ENCODE assay signal across 8 cellular contexts in genomic region chrX:34943235-34943634, GRCh38. TPM values are rescaled to one million over a fixed set of nuclear protein-coding genes. Genes with fewer than 3 reads are reported as not detected.
"Had no signal": no experiment of that assay in that cellular context is flagged by ENCODE, and none has a peak within 500 bp of the region (broad histone marks: within the 10 kb centered on the region; RNA-seq: fewer than 3 reads in every experiment).

No MANE protein-coding gene starts in this region.

- H3K27ac Mint-ChIP-seq: IgD-negative memory B cell had no signal

- ATAC-seq: HepG2, K562 had no signal

- H3K27ac ChIP-seq: HL-60 had no signal

- H3K4me3 Mint-ChIP-seq: IgD-negative memory B cell had no signal

- H3K4me1 Mint-ChIP-seq: IgD-negative memory B cell had no signal

- H3K36me3 Mint-ChIP-seq: IgD-negative memory B cell had no signal

- H3K27me3 Mint-ChIP-seq: IgD-negative memory B cell had no signal

- DNase-seq: IMR-90 had no signal

- FAIRE-seq: HepG2, HTR-8/SVneo, K562 had no signal

- H3K4me3 ChIP-seq: K562 had no signal

RNA-seq across cellular contexts. Expression of gene FAM47B, which starts 0.6 kb away (rescaled TPM):
- total RNA-seq: HepG2, HT-29, HT1080, IMR-90, K562 had no signal
- polyA plus RNA-seq: HepG2, IgD-negative memory B cell, IMR-90, K562 had no signal
